9 cellular contexts compared by ENCODE assay signal in the genomic region with DNA sequence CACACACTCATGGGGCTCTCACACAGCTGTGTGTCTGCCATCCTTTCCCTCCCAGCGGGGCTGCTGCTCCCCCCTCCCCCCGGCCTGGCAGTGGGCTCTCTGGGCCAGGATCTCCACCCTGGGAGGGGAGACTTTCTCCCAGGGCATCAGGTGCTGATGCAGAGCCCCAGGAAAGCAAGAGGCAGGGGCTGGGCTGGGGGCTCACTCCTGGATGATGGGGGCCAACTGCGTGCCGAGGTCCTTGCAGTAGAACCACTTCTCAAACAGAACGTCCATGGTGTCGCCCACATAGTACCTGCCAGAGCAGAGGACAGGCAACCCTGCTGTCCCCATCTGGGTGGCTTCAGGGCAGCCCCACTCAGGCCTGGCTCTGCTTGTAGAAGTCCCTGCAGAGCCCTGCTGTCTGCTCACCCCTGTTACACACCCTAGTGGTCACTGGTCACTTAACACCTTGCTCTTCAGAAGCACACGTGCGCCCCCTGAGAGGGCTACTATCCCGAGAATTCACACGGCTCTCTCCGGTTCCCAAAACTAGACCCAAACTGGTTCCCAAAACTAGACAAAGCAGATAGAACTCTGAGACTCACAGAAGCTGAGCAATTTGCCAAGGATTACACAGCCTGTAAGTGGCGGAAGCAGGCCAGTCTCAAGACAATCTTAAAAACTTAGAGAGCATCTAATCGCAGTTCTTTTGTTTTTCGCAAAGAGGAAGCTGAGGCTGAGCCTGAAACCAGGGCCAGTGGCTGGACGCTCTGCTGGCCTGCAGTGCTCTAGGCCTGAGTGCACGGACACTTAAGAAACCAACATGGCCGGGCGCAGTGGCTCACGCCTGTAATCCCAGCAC. TPM values are rescaled to one million over a fixed set of nuclear protein-coding genes. Genes with fewer than 3 reads are reported as not detected.
DNase-seq lines count a peak whose midpoint lies in the region; ATAC-seq and TF ChIP-seq lines count a peak whose summit lies in the region.
"Had no signal": no experiment of that assay in that cellular context is flagged by ENCODE, and none has a peak within 500 bp of the region (broad histone marks: within the 10 kb centered on the region; RNA-seq: fewer than 3 reads in every experiment).

No MANE protein-coding gene starts in this region.

- H3K27ac ChIP-seq in ascending aorta = no peak overlapping the region
- no peak overlapping the region for H3K27ac ChIP-seq in upper lobe of right lung

- CTCF ChIA-PET in Calu3 (lab: Charles Lee) = no interaction called here

- no peaks in the 10 kb centered on the region for H3K27me3 Mint-ChIP-seq in Calu3 (ENCODE audit: unreplicated experiment)

- BruUV-seq in Calu3 (replicated peaks; lab: Mats Ljungman, UMichigan) = no TSS peak

- peak; percentile 74 for ATAC-seq in GM21529 (IDR thresholded peaks at IDR 0.05; ENCODE audit: unreplicated experiment)
- ATAC-seq in upper lobe of right lung = peak; percentile 90

- TF ChIP-seq CTCF in Calu3 (IDR thresholded peaks at IDR 0.05; ENCODE audit: unreplicated experiment) = peak; percentile 56
- TF ChIP-seq CTCF in ascending aorta (IDR thresholded peaks at IDR 0.05) = peak; percentile 28 to 40 (median 31)
- TF ChIP-seq CTCF in kidney epithelial cell (IDR thresholded peaks at IDR 0.05; ENCODE audit: insufficient read depth, low read length, poor library complexity, severe bottlenecking) = peak; percentile 61
- TF ChIP-seq CTCF in upper lobe of right lung (IDR thresholded peaks at IDR 0.05) = peak; percentile 43

- H3K4me3 ChIP-seq in ascending aorta (no peak overlapping the region), kidney epithelial cell (ENCODE audit: low read depth, low read length) (no peak overlapping the region), upper lobe of right lung (no peak overlapping the region)
- H3K4me3 ChIP-seq: lung had no signal

- no peaks in the 10 kb centered on the region for H3K9me3 Mint-ChIP-seq in Calu3 (ENCODE audit: low read depth, unreplicated experiment)

- no peaks in the 10 kb centered on the region for H3K9me3 ChIP-seq in ascending aorta
- H3K9me3 ChIP-seq in upper lobe of right lung = no peaks in the 10 kb centered on the region

- H3K27me3 ChIP-seq in ascending aorta (no peaks in the 10 kb centered on the region), kidney epithelial cell (ENCODE audit: control insufficient read depth, insufficient read depth, low read length) (no peaks in the 10 kb centered on the region), upper lobe of right lung (no peaks in the 10 kb centered on the region)

- DNase-seq in Calu3 = peak; percentile 35
- DNase-seq in NCI-H1092 treated with DMSO at 0.1 percent for 48 hours (lab: John Stamatoyannopoulos, UW) = peak; percentile 27
- peak in 1 of 2 donors; percentile 66 for DNase-seq in ascending aorta (ENCODE audit: low spot score in 2 of 2)
- DNase-seq in kidney epithelial cell (ENCODE audit: low read depth) = no peak
- DNase-seq in upper lobe of right lung = no peak
- DNase-seq in cortex of kidney (lab: John Stamatoyannopoulos, UW) = no peak
- DNase-seq in NCI-H2029 (lab: John Stamatoyannopoulos, UW) = no peak

- H3K4me1 ChIP-seq in ascending aorta (no peaks in the 10 kb centered on the region), upper lobe of right lung (no peaks in the 10 kb centered on the region)

- intact Hi-C loops in Calu3 (cut with micrococcal nuclease; ENCODE audit: unreplicated experiment) = no loop called here
- intact Hi-C loops in ascending aorta (cut with DNase I) = no loop called here
- intact Hi-C loops in upper lobe of right lung (cut with DNase I) = no loop called here

- no peaks in the 10 kb centered on the region for H3K36me3 Mint-ChIP-seq in Calu3 (ENCODE audit: insufficient read depth, unreplicated experiment)

- H3K4me3 Mint-ChIP-seq in Calu3 (ENCODE audit: low read depth, unreplicated experiment) = no peak overlapping the region

- H3K27ac Mint-ChIP-seq in Calu3 (ENCODE audit: unreplicated experiment) = no peak overlapping the region

- H3K4me1 Mint-ChIP-seq in Calu3 (ENCODE audit: low read depth, unreplicated experiment) = no peaks in the 10 kb centered on the region

- no peaks in the 10 kb centered on the region for H3K36me3 ChIP-seq in ascending aorta
- no peaks in the 10 kb centered on the region for H3K36me3 ChIP-seq in kidney epithelial cell (ENCODE audit: control insufficient read depth, insufficient read depth, low read length)
- no peaks in the 10 kb centered on the region for H3K36me3 ChIP-seq in upper lobe of right lung

RNA-seq across cellular contexts. Expression of a gene that starts 6.6 kb away (rescaled TPM):
- 0.27 and 0.59 TPM in 2 replicates for total RNA-seq in Calu3 (2022)
- total RNA-seq in ascending aorta = 0.32 TPM
- 0.75 and 0.82 TPM in 2 replicates for total RNA-seq in kidney epithelial cell
- total RNA-seq in upper lobe of right lung = 1.1 TPM

RNA-seq across cellular contexts. Expression of a gene that starts 21.9 kb away (rescaled TPM):
- total RNA-seq in Calu3 (2022) (1.5 and 2.2 TPM in 2 replicates), ascending aorta (7.2 TPM), kidney epithelial cell (1.5 and 2.8 TPM in 2 replicates), upper lobe of right lung (6.4 TPM)

Comparison
In these comparisons a context has a peak if more than half of its experiments do, and no peak if none do; other contexts are left out.
1. DNase-seq: peak in Calu3 (single experiment) and NCI-H1092 treated with DMSO at 0.1 percent for 48 hours (single experiment); none in kidney epithelial cell (single experiment), upper lobe of right lung (single experiment), cortex of kidney (single experiment) and NCI-H2029 (single experiment).
2. Peak in every context shown above with its lines, with median percentiles within 50 percentile points of each other: CTCF ChIP-seq.